Comparison of ENCODE assay signal across 8 cellular contexts in genomic region chr2:112137516-112138142, GRCh38. TPM values are rescaled to one million over a fixed set of nuclear protein-coding genes. Genes with fewer than 3 reads are reported as not detected.
DNase-seq lines count a peak whose midpoint lies in the region; ATAC-seq and TF ChIP-seq lines count a peak whose summit lies in the region.

No MANE protein-coding gene starts in this region.

- H3K9ac ChIP-seq in smooth muscle cell (ENCODE audit: low read depth) = no peak overlapping the region

- H3K27me3 ChIP-seq in A673 (replicated peaks; ENCODE audit: insufficient read depth, low read depth, low read length, poor library complexity) (no peaks in the 10 kb centered on the region), H7 (ENCODE audit: control insufficient read depth, insufficient read depth, low read length) (peaks cover 45% of the 10 kb centered on the region), iPS DF 6.9 (ENCODE audit: control insufficient read depth, insufficient read depth, low read length) (peaks cover 36% of the 10 kb centered on the region), smooth muscle cell (ENCODE audit: low read depth) (peaks cover 27% of the 10 kb centered on the region)

- peak; percentile 77 for ATAC-seq in activated T-helper 17 cell treated with anti-CD3 and anti-CD28 coated beads, Interleukin-2, amount 50 U/mL, for 72 hours (replicated peaks)
- ATAC-seq in HG03378 (IDR thresholded peaks at IDR 0.05; ENCODE audit: unreplicated experiment) = no peak

- H3K4me1 ChIP-seq in A673 (ENCODE audit: insufficient read depth, low read length, poor library complexity, severe bottlenecking) (peaks cover 6% of the 10 kb centered on the region), iPS DF 6.9 (ENCODE audit: control insufficient read depth, insufficient read depth, low read length) (no peaks in the 10 kb centered on the region), smooth muscle cell (ENCODE audit: low read depth) (no peaks in the 10 kb centered on the region)

- H3K4me3 ChIP-seq in A673 (ENCODE audit: low read depth, low read length, poor library complexity, severe bottlenecking) (peak overlapping the region; percentile 50), H7 (ENCODE audit: insufficient read depth, low read depth, low read length) (peak overlapping the region; percentile 56), iPS DF 6.9 (ENCODE audit: low read length) (peak overlapping the region; percentile 71; the same call in 1 of the 2 replicates), smooth muscle cell (peak overlapping the region; percentile 52)

- no TSS peak for BruUV-seq in A673 (replicated peaks; lab: Mats Ljungman, UMichigan)

- no peaks in the 10 kb centered on the region for H3F3A ChIP-seq in smooth muscle cell (ENCODE audit: low read depth)

- no peaks in the 10 kb centered on the region for H3K79me2 ChIP-seq in smooth muscle cell (ENCODE audit: low read depth)

- POLR2A ChIA-PET in A673 (lab: Charles Lee; ENCODE audit: low non-redundant PET) = no interaction called here

- no peaks in the 10 kb centered on the region for H3K36me3 ChIP-seq in A673 (ENCODE audit: insufficient read depth, low read length, poor library complexity, severe bottlenecking)
- no peaks in the 10 kb centered on the region for H3K36me3 ChIP-seq in H7 (replicated peaks; ENCODE audit: control insufficient read depth, insufficient read depth, low read length)
- no peaks in the 10 kb centered on the region for H3K36me3 ChIP-seq in iPS DF 6.9 (ENCODE audit: control insufficient read depth, insufficient read depth, low read length)
- H3K36me3 ChIP-seq in smooth muscle cell (ENCODE audit: low read depth) = no peaks in the 10 kb centered on the region

- intact Hi-C loops in A673 (cut with micrococcal nuclease; ENCODE audit: unreplicated experiment) = no loop called here

- H3K9me3 ChIP-seq in A673 (ENCODE audit: low read depth, low read length, poor library complexity, severe bottlenecking) (peaks cover 4% of the 10 kb centered on the region), iPS DF 6.9 (ENCODE audit: control insufficient read depth, insufficient read depth, low read length) (no peaks in the 10 kb centered on the region), smooth muscle cell (replicated peaks; ENCODE audit: low read depth) (no peaks in the 10 kb centered on the region)

- no peaks in the 10 kb centered on the region for H3K36me3 Mint-ChIP-seq in activated T-helper 17 cell treated with anti-CD3 and anti-CD28 coated beads, Interleukin-2, amount 50 U/mL, for 72 hours (ENCODE audit: low read depth)

- peaks cover 2% of the 10 kb centered on the region for H3K9me3 Mint-ChIP-seq in activated T-helper 17 cell treated with anti-CD3 and anti-CD28 coated beads, Interleukin-2, amount 50 U/mL, for 72 hours

- CTCF ChIA-PET in A673 (lab: Charles Lee) = no interaction called here

- no CpG with 5 or more reads among the region's 15 CpGs for WGBS in iPS DF 6.9 (ENCODE audit: insufficient coverage, insufficient read length)
- 32% methylated on average over 15 of the region's 15 CpGs for WGBS in smooth muscle cell (ENCODE audit: low lambda C conversion rate)

- H4K20me1 ChIP-seq in smooth muscle cell (ENCODE audit: low read depth) = no peaks in the 10 kb centered on the region

- peaks cover 15% of the 10 kb centered on the region for H3K27me3 Mint-ChIP-seq in activated T-helper 17 cell treated with anti-CD3 and anti-CD28 coated beads, Interleukin-2, amount 50 U/mL, for 72 hours

- peak overlapping the region; percentile 97 for H3K4me2 ChIP-seq in smooth muscle cell

- no peaks in the 10 kb centered on the region for H3K4me1 Mint-ChIP-seq in activated T-helper 17 cell treated with anti-CD3 and anti-CD28 coated beads, Interleukin-2, amount 50 U/mL, for 72 hours

- TF ChIP-seq CTCF in A673 (conservative IDR thresholded peaks at IDR 0.05; ENCODE audit: low read depth, low read length) (no peak), smooth muscle cell (IDR thresholded peaks at IDR 0.05; ENCODE audit: borderline replicate concordance, insufficient read depth, poor library complexity, severe bottlenecking) (no peak)

- no peak for DNase-seq in A673 (ENCODE audit: low spot score)
- no peak for DNase-seq in H7
- DNase-seq in iPS DF 6.9 (ENCODE audit: low read depth, low spot score) = no peak
- no peak for DNase-seq in smooth muscle cell (lab: John Stamatoyannopoulos, UW; ENCODE audit: unreplicated experiment)
- DNase-seq in occipital lobe (lab: John Stamatoyannopoulos, UW) = no peak
- DNase-seq in NCI-H1105 (lab: John Stamatoyannopoulos, UW) = no peak

- peak overlapping the region; percentile 28 for H2AFZ ChIP-seq in smooth muscle cell (ENCODE audit: low read depth)

- H3K27ac ChIP-seq in A673 (ENCODE audit: low read depth, low read length, poor library complexity, severe bottlenecking) = no peak overlapping the region
- H3K27ac ChIP-seq in iPS DF 6.9 (ENCODE audit: low read length) = no peak overlapping the region
- H3K27ac ChIP-seq in smooth muscle cell (ENCODE audit: low read depth) = no peak overlapping the region

- peak overlapping the region; percentile 63 for H3K4me3 Mint-ChIP-seq in activated T-helper 17 cell treated with anti-CD3 and anti-CD28 coated beads, Interleukin-2, amount 50 U/mL, for 72 hours

- peak overlapping the region; percentile 55 for H3K27ac Mint-ChIP-seq in activated T-helper 17 cell treated with anti-CD3 and anti-CD28 coated beads, Interleukin-2, amount 50 U/mL, for 72 hours

RNA-seq across cellular contexts. Expression of gene FBLN7, which starts 0.6 kb away (rescaled TPM):
- 4.1 and 5.1 TPM in 2 replicates for total RNA-seq in A673 (2021)
- 0.04 and 0.38 TPM in 2 replicates for total RNA-seq in H7 (2014; rRNA removed; shearing (Covaris generic))
- 10 to 100 TPM; 24.4 to 49.9 TPM for total RNA-seq in activated T-helper 17 cell treated with anti-CD3 and anti-CD28 coated beads, Interleukin-2, amount 50 U/mL, for 72 hours
- 1.1 and 3.2 TPM in 2 replicates for total RNA-seq in smooth muscle cell
- polyA plus RNA-seq in smooth muscle cell = 1.7 and 2.7 TPM in 2 replicates
- 0.62 TPM for total RNA-seq in occipital lobe
